In genomic region chr19:8308891-8309291, GRCh38 we compare ENCODE assay signal across 8 cellular contexts. TPM values are rescaled to one million over a fixed set of nuclear protein-coding genes. Genes with fewer than 3 reads are reported as not detected.
DNase-seq lines count a peak whose midpoint lies in the region; ATAC-seq and TF ChIP-seq lines count a peak whose summit lies in the region.

No MANE protein-coding gene starts in this region.

- H2AFZ ChIP-seq in hepatocyte = no peak overlapping the region
- H2AFZ ChIP-seq in smooth muscle cell (ENCODE audit: low read depth) = no peak overlapping the region

- peak overlapping the region; percentile 91 for H3K4me3 Mint-ChIP-seq in HFFc6

- H3K36me3 ChIP-seq in hepatocyte (replicated peaks; ENCODE audit: insufficient read depth, low read depth) (no peaks in the 10 kb centered on the region), smooth muscle cell (ENCODE audit: low read depth) (no peaks in the 10 kb centered on the region)

- no peaks in the 10 kb centered on the region; the same call in none of the 2 replicates for H3K27me3 Mint-ChIP-seq in HFFc6 (ENCODE audit: insufficient read depth)

- peak overlapping the region; percentile 69 for H3K27ac ChIP-seq in hepatocyte
- no peak overlapping the region for H3K27ac ChIP-seq in smooth muscle cell (ENCODE audit: low read depth)

- TF ChIP-seq CTCF in HFFc6 (IDR thresholded peaks at IDR 0.05) (no peak), hepatocyte (IDR thresholded peaks at IDR 0.05; ENCODE audit: poor library complexity) (no peak), smooth muscle cell (IDR thresholded peaks at IDR 0.05; ENCODE audit: borderline replicate concordance, insufficient read depth, poor library complexity, severe bottlenecking) (no peak)

- H3K27me3 ChIP-seq in hepatocyte (no peaks in the 10 kb centered on the region), smooth muscle cell (ENCODE audit: low read depth) (no peaks in the 10 kb centered on the region)

- H3K79me2 ChIP-seq in hepatocyte (peaks cover 6% of the 10 kb centered on the region), smooth muscle cell (ENCODE audit: low read depth) (no peaks in the 10 kb centered on the region)

- no peak overlapping the region for H3K9ac ChIP-seq in smooth muscle cell (ENCODE audit: low read depth)

- H3K36me3 Mint-ChIP-seq in HFFc6 (ENCODE audit: low read depth) = peaks cover 25% of the 10 kb centered on the region; the same call in 1 of the 2 replicates

- no peaks in the 10 kb centered on the region for H3K9me3 Mint-ChIP-seq in HFFc6

- H3K9me2 ChIP-seq in hepatocyte (replicated peaks; ENCODE audit: insufficient read depth) = no peaks in the 10 kb centered on the region

- peak overlapping the region; percentile 77 for H3K27ac Mint-ChIP-seq in HFFc6

- H3K9me3 ChIP-seq in hepatocyte (ENCODE audit: low read depth) (no peaks in the 10 kb centered on the region), smooth muscle cell (replicated peaks; ENCODE audit: low read depth) (no peaks in the 10 kb centered on the region)

- H3K4me2 ChIP-seq in hepatocyte (peak overlapping the region; percentile 97), smooth muscle cell (peak overlapping the region; percentile 95)

- DNase-seq in HFFc6 (no peak), hepatocyte (ENCODE audit: low spot score) (no peak), smooth muscle cell (lab: John Stamatoyannopoulos, UW; ENCODE audit: unreplicated experiment) (no peak), NCI-H446 treated with DMSO at 0.1 percent for 48 hours (lab: John Stamatoyannopoulos, UW) (no peak), COR-L47 (lab: John Stamatoyannopoulos, UW) (no peak)
- DNase-seq in activated naive CD4-positive, alpha-beta T cell treated with anti-CD3 and anti-CD28 coated beads, Interleukin-2, amount 50 U/mL, for 16 hours = peak; percentile 5
- DNase-seq in stimulated activated CD4-positive, alpha-beta T cell treated with anti-CD3 and anti-CD28 coated beads, Interleukin-15, amount 100 ng/mL, for 24 hours = no peak

- WGBS in hepatocyte (ENCODE audit: low lambda C conversion rate, missing lambda C conversion rate) = 78% methylated on average over 17 of the region's 17 CpGs
- 78% methylated on average over 17 of the region's 17 CpGs for WGBS in smooth muscle cell (ENCODE audit: low lambda C conversion rate)

- H3K4me1 Mint-ChIP-seq in HFFc6 (ENCODE audit: low read depth) = peaks cover 23% of the 10 kb centered on the region

- H3K4me3 ChIP-seq in hepatocyte (peak overlapping the region; percentile 3), smooth muscle cell (peak overlapping the region; percentile 49)

- peaks cover 15% of the 10 kb centered on the region for H3K4me1 ChIP-seq in hepatocyte (ENCODE audit: insufficient read depth)
- peaks cover 14% of the 10 kb centered on the region for H3K4me1 ChIP-seq in smooth muscle cell (ENCODE audit: low read depth)

- no peaks in the 10 kb centered on the region for H3F3A ChIP-seq in smooth muscle cell (ENCODE audit: low read depth)

- ATAC-seq in HG03175 (IDR thresholded peaks at IDR 0.05; ENCODE audit: unreplicated experiment) = no peak

- H4K20me1 ChIP-seq in hepatocyte (ENCODE audit: insufficient read depth, poor library complexity, severe bottlenecking) (no peaks in the 10 kb centered on the region), smooth muscle cell (ENCODE audit: low read depth) (no peaks in the 10 kb centered on the region)

RNA-seq across cellular contexts. Expression of gene CD320, which starts 0.7 kb away (rescaled TPM):
- total RNA-seq in HFFc6 (2021; fragmentation: NEBNext Ultra II Directional; extraction: Animal tissue kit (Norgen Biotek cat#: 25700)) = 10 to 100 TPM; 54.2 to 65.7 (median 57.6) TPM
- total RNA-seq in hepatocyte (44.5 and 53.8 TPM in 2 replicates), smooth muscle cell (23.8 and 25.3 TPM in 2 replicates)
- polyA plus RNA-seq in hepatocyte (77.5 and 91.4 TPM in 2 replicates), smooth muscle cell (42.7 and 55.4 TPM in 2 replicates)

RNA-seq across cellular contexts. Expression of gene NDUFA7, which starts 12.3 kb away (rescaled TPM):
- 10 to 100 TPM; 54.0 to 75.9 (median 61.1) TPM for total RNA-seq in HFFc6 (2021; fragmentation: NEBNext Ultra II Directional; extraction: Animal tissue kit (Norgen Biotek cat#: 25700))
- 34.4 and 44.9 TPM in 2 replicates for total RNA-seq in hepatocyte
- polyA plus RNA-seq in hepatocyte = 115 and 124 TPM in 2 replicates
- total RNA-seq in smooth muscle cell = 17.3 and 19.4 TPM in 2 replicates
- polyA plus RNA-seq in smooth muscle cell = 80.4 and 103 TPM in 2 replicates

RNA-seq across cellular contexts. Expression of gene RPS28, which starts 12.4 kb away (rescaled TPM):
- 1,000 to 10,000 TPM; 1,135 to 1,536 (median 1,376) TPM for total RNA-seq in HFFc6 (2021; fragmentation: NEBNext Ultra II Directional; extraction: Animal tissue kit (Norgen Biotek cat#: 25700))
- total RNA-seq in hepatocyte = 293 and 312 TPM in 2 replicates
- polyA plus RNA-seq in hepatocyte = 683 and 693 TPM in 2 replicates
- total RNA-seq in smooth muscle cell = 212 and 236 TPM in 2 replicates
- 574 and 669 TPM in 2 replicates for polyA plus RNA-seq in smooth muscle cell

RNA-seq across cellular contexts. Expression of gene KANK3, which starts 34.2 kb away (rescaled TPM):
- total RNA-seq in HFFc6 (2021; fragmentation: NEBNext Ultra II Directional; extraction: Animal tissue kit (Norgen Biotek cat#: 25700)) = under 1 TPM in 2 of 6 experiments, not detected in 4; 0.26 to 0.30 TPM
- total RNA-seq in hepatocyte (0.56 and 3.2 TPM in 2 replicates), smooth muscle cell (0.40 and 1.2 TPM in 2 replicates)
- polyA plus RNA-seq in hepatocyte (1.2 TPM in 1 of 2 replicates, not detected in the other), smooth muscle cell (1.3 and 2.4 TPM in 2 replicates)

RNA-seq across cellular contexts. Expression of gene ANGPTL4, which starts 55.1 kb away (rescaled TPM):
- total RNA-seq in HFFc6 (2021; fragmentation: NEBNext Ultra II Directional; extraction: Animal tissue kit (Norgen Biotek cat#: 25700)) = 1 to 10 TPM; 1.5 to 9.8 (median 2.0) TPM
- 12.0 and 14.7 TPM in 2 replicates for total RNA-seq in hepatocyte
- polyA plus RNA-seq in hepatocyte = 23.4 and 26.3 TPM in 2 replicates
- 9.4 and 10.2 TPM in 2 replicates for total RNA-seq in smooth muscle cell
- polyA plus RNA-seq in smooth muscle cell = 18.7 and 23.9 TPM in 2 replicates
